Comparison of ENCODE assay signal across 8 cellular contexts in the genomic region with DNA sequence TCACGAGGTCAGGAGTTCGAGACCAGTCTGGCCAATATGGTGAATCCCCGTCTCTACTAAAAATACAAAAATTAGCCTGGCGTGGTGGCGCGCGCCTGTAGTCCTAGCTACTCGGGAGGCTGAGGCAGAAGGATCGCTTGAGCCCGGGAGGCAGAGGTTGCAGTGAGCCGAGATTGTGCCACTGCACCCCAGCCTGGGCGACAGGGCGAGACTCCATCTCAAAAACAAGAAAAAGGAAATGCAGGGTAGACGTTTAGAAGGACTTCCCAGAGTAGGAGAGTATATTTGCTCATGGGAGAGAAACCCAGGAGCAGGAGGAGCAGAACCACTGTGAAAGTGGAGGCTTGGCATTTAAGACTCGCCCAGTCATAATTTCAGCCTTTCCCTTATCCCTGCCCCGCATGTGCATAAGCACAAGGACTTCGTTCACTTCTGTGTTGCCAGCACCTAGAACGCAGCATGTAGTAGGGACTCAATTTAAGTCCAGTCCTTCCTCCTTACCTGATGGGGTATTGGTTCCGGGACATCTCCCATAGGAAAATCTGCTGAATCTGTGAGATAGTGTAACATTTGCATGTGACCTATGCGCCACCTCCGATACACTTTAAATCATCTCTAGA. TPM values are rescaled to one million over a fixed set of nuclear protein-coding genes. Genes with fewer than 3 reads are reported as not detected.
DNase-seq lines count a peak whose midpoint lies in the region; ATAC-seq, FAIRE-seq and TF ChIP-seq lines count a peak whose summit lies in the region.

No MANE protein-coding gene starts in this region.

- H4K20me1 ChIP-seq in KMS-11 (ENCODE audit: insufficient read depth) = no peaks in the 10 kb centered on the region

- no peaks in the 10 kb centered on the region for H3K79me2 ChIP-seq in KMS-11 (ENCODE audit: insufficient read depth, low read depth)

- peak overlapping the region; percentile 69 for H3K4me2 ChIP-seq in A549
- H3K4me2 ChIP-seq in KMS-11 = peak overlapping the region; percentile 96

- H3K27ac ChIP-seq in A549 (peak overlapping the region; percentile 98 to 100), KMS-11 (peak overlapping the region; percentile 79), caudate nucleus (ENCODE audit: low read depth, low read length) (peak overlapping the region; percentile 99)

- H3K27ac Mint-ChIP-seq in natural killer cell = peak overlapping the region; percentile 96 to 99

- TF ChIP-seq RAD21 in A549 (conservative IDR thresholded peaks at IDR 0.05 in 1 of 2, IDR thresholded peaks at IDR 0.05 in 1 of 2) = no peak

- ATAC-seq in A549 (no peak), natural killer cell (no peak)

- H3K4me3 ChIP-seq in A549 (peak overlapping the region; percentile 16; the same call in 1 of the 3 replicates), KMS-11 (IDR thresholded peaks at IDR 0.05; ENCODE audit: insufficient read depth, low read depth, low read length) (peak overlapping the region; percentile 69)

- no peaks in the 10 kb centered on the region for H3K27me3 Mint-ChIP-seq in natural killer cell (ENCODE audit: low read depth in 2 of 2)

- H3K4me1 ChIP-seq in A549 (peaks cover 71% of the 10 kb centered on the region), KMS-11 (ENCODE audit: low read depth, poor library complexity, severe bottlenecking) (peaks cover 68% of the 10 kb centered on the region)

- H3K27me3 ChIP-seq in KMS-11 (ENCODE audit: insufficient read depth, low read depth) = no peaks in the 10 kb centered on the region; the same call in 1 of the 2 replicates

- peaks cover 67 to 74% of the 10 kb centered on the region in 2 donors for H3K4me1 Mint-ChIP-seq in natural killer cell

- no peaks in the 10 kb centered on the region for H3K9me3 ChIP-seq in A549

- intact Hi-C loops in natural killer cell (cut with micrococcal nuclease) = loop anchor here (1.0 to 2.0 kb wide), 2 partner anchors 17 to 48 kb away; no protein-coding TSS in a partner anchor

- no peak for FAIRE-seq in A549 (lab: Jason Lieb, UNC)

- TF ChIP-seq POLR2A in A549 (IDR thresholded peaks at IDR 0.05; ENCODE audit: low read length) = no peak

- peak overlapping the region; percentile 72 for H2AFZ ChIP-seq in KMS-11 (ENCODE audit: low read depth)

- WGBS in A549 (ENCODE audit: missing lambda C conversion rate) = 73% methylated on average over 21 of the region's 21 CpGs

- H3K9me3 Mint-ChIP-seq in natural killer cell = no peaks in the 10 kb centered on the region

- CTCF ChIA-PET in A549 (lab: Yijun Ruan, JAX) = interaction anchor here (3.0 to 31.7 kb wide), 2 partner anchors 30 to 120 kb away, joined by 8 to 474 read pairs; no protein-coding TSS in a partner anchor

- DNase-seq in A549 (ENCODE audit: low read depth in 1 of 2, low spot score in 1 of 2) (no peak), caudate nucleus (lab: John Stamatoyannopoulos, UW) (no peak), natural killer cell (no peak), HT-29 (ENCODE audit: low spot score) (no peak), globus pallidus (ENCODE audit: low spot score) (no peak), MV-4-11 (lab: John Stamatoyannopoulos, UW) (no peak)
- no peak for DNase-seq in central memory CD4-positive, alpha-beta T cell

- POLR2A ChIA-PET in A549 (lab: Yijun Ruan, JAX) = interaction anchor here (1.0 to 8.6 kb wide), 2 partner anchors 9 to 47 kb away, joined by 6 to 130 read pairs; no protein-coding TSS in a partner anchor

- no peak for TF ChIP-seq CTCF in A549 (IDR thresholded peaks at IDR 0.05)
- no peak for TF ChIP-seq CTCF in KMS-11 (conservative IDR thresholded peaks at IDR 0.05; ENCODE audit: low read depth, low read length)
- no peak for TF ChIP-seq CTCF in natural killer cell (IDR thresholded peaks at IDR 0.05)

- peak overlapping the region; percentile 69 for H3K9ac ChIP-seq in KMS-11

- peak overlapping the region; percentile 85 for H3K4me3 Mint-ChIP-seq in natural killer cell

- H3K36me3 ChIP-seq in KMS-11 (ENCODE audit: insufficient read depth) = no peaks in the 10 kb centered on the region

- no peak for TF ChIP-seq EP300 in A549 (IDR thresholded peaks at IDR 0.05)

- no peaks in the 10 kb centered on the region for H3K36me3 Mint-ChIP-seq in natural killer cell

TF ChIP-seq in A549, 52 proteins besides CTCF, POLR2A, EP300 and RAD21:
- TF ChIP-seq PHF8 (IDR thresholded peaks at IDR 0.05; ENCODE audit: borderline replicate concordance, low read depth) = no peak
- TF ChIP-seq TP53 (CRISPR knock-in tag; IDR thresholded peaks at IDR 0.05) = no peak
- peak; percentile 83 for TF ChIP-seq CHD4 (IDR thresholded peaks at IDR 0.05; ENCODE audit: borderline replicate concordance)
- TF ChIP-seq GATA3 (IDR thresholded peaks at IDR 0.05; ENCODE audit: borderline replicate concordance) = no peak
- no peak for TF ChIP-seq ESRRA (IDR thresholded peaks at IDR 0.05; ENCODE audit: borderline replicate concordance, low read length)
- TF ChIP-seq MAFK (IDR thresholded peaks at IDR 0.05; ENCODE audit: partially characterized antibody) = no peak
- TF ChIP-seq ZNF302 (CRISPR knock-in tag; IDR thresholded peaks at IDR 0.05) = no peak
- no peak for TF ChIP-seq EHF (CRISPR knock-in tag; IDR thresholded peaks at IDR 0.05)
- TF ChIP-seq, protein P1, sequence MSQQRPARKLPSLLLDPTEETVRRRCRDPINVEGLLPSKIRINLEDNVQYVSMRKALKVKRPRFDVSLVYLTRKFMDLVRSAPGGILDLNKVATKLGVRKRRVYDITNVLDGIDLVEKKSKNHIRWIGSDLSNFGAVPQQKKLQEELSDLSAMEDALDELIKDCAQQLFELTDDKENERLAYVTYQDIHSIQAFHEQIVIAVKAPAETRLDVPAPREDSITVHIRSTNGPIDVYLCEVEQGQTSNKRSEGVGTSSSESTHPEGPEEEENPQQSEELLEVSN (IDR thresholded peaks at IDR 0.05; ENCODE audit: borderline replicate concordance, low read depth) = no peak
- TF ChIP-seq KDM5A (IDR thresholded peaks at IDR 0.05) = no peak
- TF ChIP-seq, protein P2, sequence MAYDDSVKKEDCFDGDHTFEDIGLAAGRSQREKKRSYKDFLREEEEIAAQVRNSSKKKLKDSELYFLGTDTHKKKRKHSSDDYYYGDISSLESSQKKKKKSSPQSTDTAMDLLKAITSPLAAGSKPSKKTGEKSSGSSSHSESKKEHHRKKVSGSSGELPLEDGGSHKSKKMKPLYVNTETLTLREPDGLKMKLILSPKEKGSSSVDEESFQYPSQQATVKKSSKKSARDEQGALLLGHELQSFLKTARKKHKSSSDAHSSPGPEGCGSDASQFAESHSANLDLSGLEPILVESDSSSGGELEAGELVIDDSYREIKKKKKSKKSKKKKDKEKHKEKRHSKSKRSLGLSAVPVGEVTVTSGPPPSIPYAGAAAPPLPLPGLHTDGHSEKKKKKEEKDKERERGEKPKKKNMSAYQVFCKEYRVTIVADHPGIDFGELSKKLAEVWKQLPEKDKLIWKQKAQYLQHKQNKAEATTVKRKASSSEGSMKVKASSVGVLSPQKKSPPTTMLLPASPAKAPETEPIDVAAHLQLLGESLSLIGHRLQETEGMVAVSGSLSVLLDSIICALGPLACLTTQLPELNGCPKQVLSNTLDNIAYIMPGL (CRISPR knock-in tag; IDR thresholded peaks at IDR 0.05; ENCODE audit: borderline replicate concordance) = no peak
- TF ChIP-seq MYC (IDR thresholded peaks at IDR 0.05; ENCODE audit: borderline replicate concordance, low read length) = no peak
- TF ChIP-seq, protein P3, sequence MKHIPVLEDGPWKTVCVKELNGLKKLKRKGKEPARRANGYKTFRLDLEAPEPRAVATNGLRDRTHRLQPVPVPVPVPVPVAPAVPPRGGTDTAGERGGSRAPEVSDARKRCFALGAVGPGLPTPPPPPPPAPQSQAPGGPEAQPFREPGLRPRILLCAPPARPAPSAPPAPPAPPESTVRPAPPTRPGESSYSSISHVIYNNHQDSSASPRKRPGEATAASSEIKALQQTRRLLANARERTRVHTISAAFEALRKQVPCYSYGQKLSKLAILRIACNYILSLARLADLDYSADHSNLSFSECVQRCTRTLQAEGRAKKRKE (CRISPR knock-in tag; IDR thresholded peaks at IDR 0.05; ENCODE audit: low read depth) = no peak
- TF ChIP-seq HDAC2 (IDR thresholded peaks at IDR 0.05) = peak; percentile 66; the same call in 1 of the 2 replicates
- TF ChIP-seq HOXA7 (CRISPR knock-in tag; IDR thresholded peaks at IDR 0.05) = no peak; the same call in 1 of the 2 replicates
- TF ChIP-seq ZSCAN20 (CRISPR knock-in tag; IDR thresholded peaks at IDR 0.05) = no peak
- TF ChIP-seq KDM1A (IDR thresholded peaks at IDR 0.05; ENCODE audit: low read depth) = peak; percentile 90
- TF ChIP-seq, protein P4, sequence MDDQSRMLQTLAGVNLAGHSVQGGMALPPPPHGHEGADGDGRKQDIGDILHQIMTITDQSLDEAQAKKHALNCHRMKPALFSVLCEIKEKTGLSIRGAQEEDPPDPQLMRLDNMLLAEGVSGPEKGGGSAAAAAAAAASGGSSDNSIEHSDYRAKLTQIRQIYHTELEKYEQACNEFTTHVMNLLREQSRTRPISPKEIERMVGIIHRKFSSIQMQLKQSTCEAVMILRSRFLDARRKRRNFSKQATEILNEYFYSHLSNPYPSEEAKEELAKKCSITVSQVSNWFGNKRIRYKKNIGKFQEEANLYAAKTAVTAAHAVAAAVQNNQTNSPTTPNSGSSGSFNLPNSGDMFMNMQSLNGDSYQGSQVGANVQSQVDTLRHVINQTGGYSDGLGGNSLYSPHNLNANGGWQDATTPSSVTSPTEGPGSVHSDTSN (IDR thresholded peaks at IDR 0.05) = no peak
TF ChIP-seq in A549: peak in this region for 3.

RNA-seq across cellular contexts. Expression of a gene that starts 5.2 kb away (rescaled TPM):
- 16.8 and 20.8 TPM in 2 replicates for polyA plus RNA-seq in A549 (2011; rRNA removed)
- polyA plus RNA-seq in A549 (2012; cell fraction: cytosol; rRNA removed) = 24.1 and 35.9 TPM in 2 replicates
- polyA plus RNA-seq in A549 (2012; cell fraction: nucleus; rRNA removed) = 93.8 and 94.5 TPM in 2 replicates
- polyA plus RNA-seq in A549 (2017; fragmentation: RNase III; extraction: RNeasy Plus Mini Kit Qiagen cat#74134 plus additional on column Dnase treatment) = 20.7 to 23.4 TPM (median 22.8 TPM) in 3 replicates
- 22.8 and 26.8 TPM in 2 replicates for polyA minus RNA-seq in A549 (2011; rRNA and poly(A)+ RNA removed)
- total RNA-seq in natural killer cell = 100 to 1,000 TPM; 232 to 298 (median 284) TPM
- total RNA-seq in HT-29 (2014; rRNA removed; shearing (Covaris generic)) = 17.8 and 27.4 TPM in 2 replicates
